2 cellular contexts compared by ENCODE assay signal in genomic region chr6:155646443-155646842, GRCh38.
TF ChIP-seq lines count a peak whose summit lies in the region.

No MANE protein-coding gene starts in this region.

TF ChIP-seq in IMR-90, 13 proteins besides CTCF, POLR2A, EP300 and RAD21:
- TF ChIP-seq CHD1 (IDR thresholded peaks at IDR 0.05; ENCODE audit: low read depth, low read length) = no peak
- TF ChIP-seq MAFK (IDR thresholded peaks at IDR 0.05; ENCODE audit: low read depth, low read length) = peak; percentile 95

TF ChIP-seq in K562, 482 proteins besides CTCF, POLR2A, EP300 and RAD21 (continues in another document):
- TF ChIP-seq ATF1 (CRISPR knock-in tag; IDR thresholded peaks at IDR 0.05) = no peak
- peak; percentile 64 for TF ChIP-seq ATF1 (tag; IDR thresholded peaks at IDR 0.05)
- peak; percentile 63 for TF ChIP-seq CREM (IDR thresholded peaks at IDR 0.05; ENCODE audit: low read depth)
- no peak for TF ChIP-seq IFI16 (CRISPR knock-in tag; IDR thresholded peaks at IDR 0.05)
- TF ChIP-seq MCM5 (IDR thresholded peaks at IDR 0.05; ENCODE audit: low read depth) = no peak
- TF ChIP-seq, protein P1, sequence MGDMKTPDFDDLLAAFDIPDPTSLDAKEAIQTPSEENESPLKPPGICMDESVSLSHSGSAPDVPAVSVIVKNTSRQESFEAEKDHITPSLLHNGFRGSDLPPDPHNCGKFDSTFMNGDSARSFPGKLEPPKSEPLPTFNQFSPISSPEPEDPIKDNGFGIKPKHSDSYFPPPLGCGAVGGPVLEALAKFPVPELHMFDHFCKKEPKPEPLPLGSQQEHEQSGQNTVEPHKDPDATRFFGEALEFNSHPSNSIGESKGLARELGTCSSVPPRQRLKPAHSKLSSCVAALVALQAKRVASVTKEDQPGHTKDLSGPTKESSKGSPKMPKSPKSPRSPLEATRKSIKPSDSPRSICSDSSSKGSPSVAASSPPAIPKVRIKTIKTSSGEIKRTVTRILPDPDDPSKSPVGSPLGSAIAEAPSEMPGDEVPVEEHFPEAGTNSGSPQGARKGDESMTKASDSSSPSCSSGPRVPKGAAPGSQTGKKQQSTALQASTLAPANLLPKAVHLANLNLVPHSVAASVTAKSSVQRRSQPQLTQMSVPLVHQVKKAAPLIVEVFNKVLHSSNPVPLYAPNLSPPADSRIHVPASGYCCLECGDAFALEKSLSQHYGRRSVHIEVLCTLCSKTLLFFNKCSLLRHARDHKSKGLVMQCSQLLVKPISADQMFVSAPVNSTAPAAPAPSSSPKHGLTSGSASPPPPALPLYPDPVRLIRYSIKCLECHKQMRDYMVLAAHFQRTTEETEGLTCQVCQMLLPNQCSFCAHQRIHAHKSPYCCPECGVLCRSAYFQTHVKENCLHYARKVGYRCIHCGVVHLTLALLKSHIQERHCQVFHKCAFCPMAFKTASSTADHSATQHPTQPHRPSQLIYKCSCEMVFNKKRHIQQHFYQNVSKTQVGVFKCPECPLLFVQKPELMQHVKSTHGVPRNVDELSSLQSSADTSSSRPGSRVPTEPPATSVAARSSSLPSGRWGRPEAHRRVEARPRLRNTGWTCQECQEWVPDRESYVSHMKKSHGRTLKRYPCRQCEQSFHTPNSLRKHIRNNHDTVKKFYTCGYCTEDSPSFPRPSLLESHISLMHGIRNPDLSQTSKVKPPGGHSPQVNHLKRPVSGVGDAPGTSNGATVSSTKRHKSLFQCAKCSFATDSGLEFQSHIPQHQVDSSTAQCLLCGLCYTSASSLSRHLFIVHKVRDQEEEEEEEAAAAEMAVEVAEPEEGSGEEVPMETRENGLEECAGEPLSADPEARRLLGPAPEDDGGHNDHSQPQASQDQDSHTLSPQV (IDR thresholded peaks at IDR 0.05) = peak; percentile 66; the same call in 1 of the 2 replicates
- TF ChIP-seq CREB1 (IDR thresholded peaks at IDR 0.05) = peak; percentile 58
- TF ChIP-seq CREB1 (CRISPR knock-in tag; IDR thresholded peaks at IDR 0.05) = no peak
- TF ChIP-seq TEAD4 (IDR thresholded peaks at IDR 0.05; ENCODE audit: low read length) = 0 out of 2 replicates have a peak, but pooled peaks have one; percentile 15
- TF ChIP-seq TEAD4 (CRISPR knock-in tag; IDR thresholded peaks at IDR 0.05; ENCODE audit: borderline replicate concordance) = no peak
- TF ChIP-seq CXXC5 (CRISPR knock-in tag; IDR thresholded peaks at IDR 0.05) = 0 out of 2 replicates have a peak, but pooled peaks have one; percentile 15
- TF ChIP-seq, protein P2, sequence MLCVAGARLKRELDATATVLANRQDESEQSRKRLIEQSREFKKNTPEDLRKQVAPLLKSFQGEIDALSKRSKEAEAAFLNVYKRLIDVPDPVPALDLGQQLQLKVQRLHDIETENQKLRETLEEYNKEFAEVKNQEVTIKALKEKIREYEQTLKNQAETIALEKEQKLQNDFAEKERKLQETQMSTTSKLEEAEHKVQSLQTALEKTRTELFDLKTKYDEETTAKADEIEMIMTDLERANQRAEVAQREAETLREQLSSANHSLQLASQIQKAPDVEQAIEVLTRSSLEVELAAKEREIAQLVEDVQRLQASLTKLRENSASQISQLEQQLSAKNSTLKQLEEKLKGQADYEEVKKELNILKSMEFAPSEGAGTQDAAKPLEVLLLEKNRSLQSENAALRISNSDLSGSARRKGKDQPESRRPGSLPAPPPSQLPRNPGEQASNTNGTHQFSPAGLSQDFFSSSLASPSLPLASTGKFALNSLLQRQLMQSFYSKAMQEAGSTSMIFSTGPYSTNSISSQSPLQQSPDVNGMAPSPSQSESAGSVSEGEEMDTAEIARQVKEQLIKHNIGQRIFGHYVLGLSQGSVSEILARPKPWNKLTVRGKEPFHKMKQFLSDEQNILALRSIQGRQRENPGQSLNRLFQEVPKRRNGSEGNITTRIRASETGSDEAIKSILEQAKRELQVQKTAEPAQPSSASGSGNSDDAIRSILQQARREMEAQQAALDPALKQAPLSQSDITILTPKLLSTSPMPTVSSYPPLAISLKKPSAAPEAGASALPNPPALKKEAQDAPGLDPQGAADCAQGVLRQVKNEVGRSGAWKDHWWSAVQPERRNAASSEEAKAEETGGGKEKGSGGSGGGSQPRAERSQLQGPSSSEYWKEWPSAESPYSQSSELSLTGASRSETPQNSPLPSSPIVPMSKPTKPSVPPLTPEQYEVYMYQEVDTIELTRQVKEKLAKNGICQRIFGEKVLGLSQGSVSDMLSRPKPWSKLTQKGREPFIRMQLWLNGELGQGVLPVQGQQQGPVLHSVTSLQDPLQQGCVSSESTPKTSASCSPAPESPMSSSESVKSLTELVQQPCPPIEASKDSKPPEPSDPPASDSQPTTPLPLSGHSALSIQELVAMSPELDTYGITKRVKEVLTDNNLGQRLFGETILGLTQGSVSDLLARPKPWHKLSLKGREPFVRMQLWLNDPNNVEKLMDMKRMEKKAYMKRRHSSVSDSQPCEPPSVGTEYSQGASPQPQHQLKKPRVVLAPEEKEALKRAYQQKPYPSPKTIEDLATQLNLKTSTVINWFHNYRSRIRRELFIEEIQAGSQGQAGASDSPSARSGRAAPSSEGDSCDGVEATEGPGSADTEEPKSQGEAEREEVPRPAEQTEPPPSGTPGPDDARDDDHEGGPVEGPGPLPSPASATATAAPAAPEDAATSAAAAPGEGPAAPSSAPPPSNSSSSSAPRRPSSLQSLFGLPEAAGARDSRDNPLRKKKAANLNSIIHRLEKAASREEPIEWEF (CRISPR knock-in tag; IDR thresholded peaks at IDR 0.05) = no peak
- 0 out of 2 replicates have a peak, but pooled peaks have one; percentile 24 for TF ChIP-seq CBFA2T3 (IDR thresholded peaks at IDR 0.05)
- TF ChIP-seq ZNF316 (IDR thresholded peaks at IDR 0.05) = peak; percentile 99
- no peak for TF ChIP-seq CBX5 (IDR thresholded peaks at IDR 0.05; ENCODE audit: borderline replicate concordance, low read depth)
- TF ChIP-seq, protein P3, sequence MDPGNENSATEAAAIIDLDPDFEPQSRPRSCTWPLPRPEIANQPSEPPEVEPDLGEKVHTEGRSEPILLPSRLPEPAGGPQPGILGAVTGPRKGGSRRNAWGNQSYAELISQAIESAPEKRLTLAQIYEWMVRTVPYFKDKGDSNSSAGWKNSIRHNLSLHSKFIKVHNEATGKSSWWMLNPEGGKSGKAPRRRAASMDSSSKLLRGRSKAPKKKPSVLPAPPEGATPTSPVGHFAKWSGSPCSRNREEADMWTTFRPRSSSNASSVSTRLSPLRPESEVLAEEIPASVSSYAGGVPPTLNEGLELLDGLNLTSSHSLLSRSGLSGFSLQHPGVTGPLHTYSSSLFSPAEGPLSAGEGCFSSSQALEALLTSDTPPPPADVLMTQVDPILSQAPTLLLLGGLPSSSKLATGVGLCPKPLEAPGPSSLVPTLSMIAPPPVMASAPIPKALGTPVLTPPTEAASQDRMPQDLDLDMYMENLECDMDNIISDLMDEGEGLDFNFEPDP (CRISPR knock-in tag; IDR thresholded peaks at IDR 0.05) = no peak
- 0 out of 2 replicates have a peak, but pooled peaks have one; percentile 14 for TF ChIP-seq DMBX1 (CRISPR knock-in tag; IDR thresholded peaks at IDR 0.05; ENCODE audit: borderline replicate concordance)
- no peak for TF ChIP-seq ZC3H8 (IDR thresholded peaks at IDR 0.05)
- peak; percentile 45 for TF ChIP-seq NFE2 (IDR thresholded peaks at IDR 0.05; ENCODE audit: low read depth)
- TF ChIP-seq, protein P4, sequence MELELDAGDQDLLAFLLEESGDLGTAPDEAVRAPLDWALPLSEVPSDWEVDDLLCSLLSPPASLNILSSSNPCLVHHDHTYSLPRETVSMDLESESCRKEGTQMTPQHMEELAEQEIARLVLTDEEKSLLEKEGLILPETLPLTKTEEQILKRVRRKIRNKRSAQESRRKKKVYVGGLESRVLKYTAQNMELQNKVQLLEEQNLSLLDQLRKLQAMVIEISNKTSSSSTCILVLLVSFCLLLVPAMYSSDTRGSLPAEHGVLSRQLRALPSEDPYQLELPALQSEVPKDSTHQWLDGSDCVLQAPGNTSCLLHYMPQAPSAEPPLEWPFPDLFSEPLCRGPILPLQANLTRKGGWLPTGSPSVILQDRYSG (tag; conservative IDR thresholded peaks at IDR 0.05; ENCODE audit: low read depth) = no peak
- TF ChIP-seq, protein P5, sequence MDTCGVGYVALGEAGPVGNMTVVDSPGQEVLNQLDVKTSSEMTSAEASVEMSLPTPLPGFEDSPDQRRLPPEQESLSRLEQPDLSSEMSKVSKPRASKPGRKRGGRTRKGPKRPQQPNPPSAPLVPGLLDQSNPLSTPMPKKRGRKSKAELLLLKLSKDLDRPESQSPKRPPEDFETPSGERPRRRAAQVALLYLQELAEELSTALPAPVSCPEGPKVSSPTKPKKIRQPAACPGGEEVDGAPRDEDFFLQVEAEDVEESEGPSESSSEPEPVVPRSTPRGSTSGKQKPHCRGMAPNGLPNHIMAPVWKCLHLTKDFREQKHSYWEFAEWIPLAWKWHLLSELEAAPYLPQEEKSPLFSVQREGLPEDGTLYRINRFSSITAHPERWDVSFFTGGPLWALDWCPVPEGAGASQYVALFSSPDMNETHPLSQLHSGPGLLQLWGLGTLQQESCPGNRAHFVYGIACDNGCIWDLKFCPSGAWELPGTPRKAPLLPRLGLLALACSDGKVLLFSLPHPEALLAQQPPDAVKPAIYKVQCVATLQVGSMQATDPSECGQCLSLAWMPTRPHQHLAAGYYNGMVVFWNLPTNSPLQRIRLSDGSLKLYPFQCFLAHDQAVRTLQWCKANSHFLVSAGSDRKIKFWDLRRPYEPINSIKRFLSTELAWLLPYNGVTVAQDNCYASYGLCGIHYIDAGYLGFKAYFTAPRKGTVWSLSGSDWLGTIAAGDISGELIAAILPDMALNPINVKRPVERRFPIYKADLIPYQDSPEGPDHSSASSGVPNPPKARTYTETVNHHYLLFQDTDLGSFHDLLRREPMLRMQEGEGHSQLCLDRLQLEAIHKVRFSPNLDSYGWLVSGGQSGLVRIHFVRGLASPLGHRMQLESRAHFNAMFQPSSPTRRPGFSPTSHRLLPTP (IDR thresholded peaks at IDR 0.05; ENCODE audit: borderline replicate concordance, extremely low read depth, insufficient read length) = no peak
- TF ChIP-seq MAZ (CRISPR knock-in tag; conservative IDR thresholded peaks at IDR 0.05 in 1 of 2, IDR thresholded peaks at IDR 0.05 in 1 of 2) = 0 out of 4 replicates have a peak, but pooled peaks of 1 of the 2 experiments have one; percentile 13
- peak; percentile 92 for TF ChIP-seq MAFG (tag; conservative IDR thresholded peaks at IDR 0.05)
- TF ChIP-seq ZNF24 (IDR thresholded peaks at IDR 0.05) = no peak
- peak; percentile 99 for TF ChIP-seq MAFF (IDR thresholded peaks at IDR 0.05; ENCODE audit: low read length)
- peak; percentile 38; the same call in 1 of the 2 replicates for TF ChIP-seq ATF3 (IDR thresholded peaks at IDR 0.05)
- TF ChIP-seq ATF3 (CRISPR knock-in tag; conservative IDR thresholded peaks at IDR 0.05) = no peak
- no peak for TF ChIP-seq ZNF174 (CRISPR knock-in tag; IDR thresholded peaks at IDR 0.05)
- no peak for TF ChIP-seq HOXB6 (CRISPR knock-in tag; IDR thresholded peaks at IDR 0.05; ENCODE audit: borderline replicate concordance)
- TF ChIP-seq ZNF407 (IDR thresholded peaks at IDR 0.05; ENCODE audit: low read depth) = no peak
- no peak for TF ChIP-seq HSF4 (CRISPR knock-in tag; IDR thresholded peaks at IDR 0.05; ENCODE audit: borderline replicate concordance)
